In the genomic region with DNA sequence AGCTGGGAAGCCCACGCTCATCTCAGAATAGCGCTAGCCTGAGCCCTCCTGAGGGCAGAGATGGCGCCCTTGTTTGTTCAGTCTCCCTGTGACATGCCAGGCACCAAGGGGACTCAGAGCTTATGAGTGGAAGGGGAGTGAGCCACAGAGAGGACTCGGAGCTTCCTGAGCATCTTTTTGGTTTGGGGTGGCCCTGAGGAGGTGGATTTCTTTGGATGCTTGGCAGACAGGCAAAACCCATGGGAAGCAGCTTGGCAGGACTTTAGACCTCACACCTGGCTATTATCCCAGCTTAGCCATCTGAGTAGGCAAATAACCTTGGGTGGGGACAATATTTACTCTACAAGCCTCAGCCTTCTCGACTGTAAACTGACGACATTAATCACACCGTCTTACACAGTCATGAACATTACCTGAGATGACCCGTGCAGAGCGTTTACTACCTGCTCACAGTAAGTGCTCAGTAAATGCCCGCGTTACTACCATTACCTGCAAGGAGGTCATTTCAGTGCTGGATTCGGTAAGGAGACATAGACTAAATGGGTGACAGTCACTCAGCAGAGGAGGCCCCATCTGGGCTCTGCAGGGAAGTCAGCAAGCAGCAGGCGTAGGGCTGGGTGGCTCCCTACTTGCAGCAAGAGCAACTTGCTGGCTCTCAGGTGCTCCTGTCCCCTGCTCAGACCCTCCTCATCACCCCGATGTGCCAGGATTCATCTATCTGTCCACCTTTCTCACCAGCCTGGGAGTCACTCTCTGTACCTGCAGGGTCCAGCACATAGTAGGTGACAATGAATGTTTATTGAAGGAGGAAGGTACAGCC, we compare ENCODE assay signal across 19 cellular contexts. TPM values are rescaled to one million over a fixed set of nuclear protein-coding genes. Genes with fewer than 3 reads are reported as not detected.
DNase-seq lines count a peak whose midpoint lies in the region; ATAC-seq, FAIRE-seq and TF ChIP-seq lines count a peak whose summit lies in the region.
"Had no signal": no experiment of that assay in that cellular context is flagged by ENCODE, and none has a peak within 500 bp of the region (broad histone marks: within the 10 kb centered on the region; RNA-seq: fewer than 3 reads in every experiment).

No MANE protein-coding gene starts in this region.

- no peaks in the 10 kb centered on the region for H3K36me3 Mint-ChIP-seq in endodermal cell (ENCODE audit: low read depth)
- H3K36me3 Mint-ChIP-seq: naive B cell; stimulated activated naive B cell treated with anti-CD40 and anti-IgM and Interleukin-4, amounts not matched to agents 10 μg/mL and 1 μg/mL and 100 μg/mL, for 72 hours had no signal

- no peaks in the 10 kb centered on the region for H3K79me2 ChIP-seq in smooth muscle cell (ENCODE audit: low read depth)

- no peak for TF ChIP-seq EP300 in stomach (IDR thresholded peaks at IDR 0.05)

- DNase-seq in NCI-H1417 (lab: John Stamatoyannopoulos, UW) (peak in 2 of 3 experiments; percentile 31 to 77), NCI-H1417 treated with DMSO at 0.1 percent for 48 hours (lab: John Stamatoyannopoulos, UW) (no peak), NCI-H526 (lab: John Stamatoyannopoulos, UW) (peak; percentile 94 to 95), endodermal cell (peak; percentile 36), stomach (peak; percentile 59), GM19239 (ENCODE audit: insufficient read length, low spot score) (no peak), smooth muscle cell (lab: John Stamatoyannopoulos, UW; ENCODE audit: unreplicated experiment) (no peak)
- DNase-seq: activated T-cell treated with anti-CD3 and anti-CD28 coated beads, Interleukin-2, amount 50 U/mL, for 48 hours; CD4-positive, alpha-beta T cell; GF-D8; naive B cell; NCI-H2081 treated with DMSO at 0.1 percent for 48 hours; RPMI8226; stimulated activated CD4-positive, alpha-beta T cell treated with anti-CD3 and anti-CD28 coated beads, Interleukin-4, amount 100 ng/mL, for 4 hours; stimulated activated naive B cell treated with anti-CD40 and anti-IgM and Interleukin-4, amounts not matched to agents 10 μg/mL and 1 μg/mL and 100 μg/mL, for 72 hours had no signal

- H3K27me3 ChIP-seq in endodermal cell (ENCODE audit: control insufficient read depth, insufficient read depth, low read length, poor library complexity, severe bottlenecking), result peaks cover 53% of the 10 kb centered on the region
- H3K27me3 ChIP-seq in stomach, result peaks cover 0 to 67% (median 0%) of the 10 kb centered on the region in 3 donors
- H3K27me3 ChIP-seq in smooth muscle cell (ENCODE audit: low read depth), result peaks cover 72% of the 10 kb centered on the region

- no peak for TF ChIP-seq CTCF in endodermal cell (conservative IDR thresholded peaks at IDR 0.05)
- no peak for TF ChIP-seq CTCF in stomach (IDR thresholded peaks at IDR 0.05)
- no peak for TF ChIP-seq CTCF in smooth muscle cell (IDR thresholded peaks at IDR 0.05; ENCODE audit: borderline replicate concordance, insufficient read depth, poor library complexity, severe bottlenecking)

- 90 to 93% methylated on average over 13 to 14 of the region's 14 CpGs for WGBS in endodermal cell (ENCODE audit: insufficient coverage in 1 of 2, insufficient read length in 1 of 2), 2 experiments
- 36 to 69% (median 46%) methylated on average over 14 of the region's 14 CpGs for WGBS in stomach, 5 donors
- WGBS in smooth muscle cell (ENCODE audit: low lambda C conversion rate), result 92% methylated on average over 14 of the region's 14 CpGs

- no peak overlapping the region for H3K4me2 ChIP-seq in smooth muscle cell
- H3K4me2 ChIP-seq: KMS-11 had no signal

- intact Hi-C loops in stomach (cut with DNase I; ENCODE audit: low total_unique reads), result no loop called here

- H3K4me3 ChIP-seq in endodermal cell (ENCODE audit: low read length) (no peak overlapping the region), stomach (no peak overlapping the region), smooth muscle cell (no peak overlapping the region)
- H3K4me3 ChIP-seq: heart left ventricle had no signal

- H3K36me3 ChIP-seq in endodermal cell (ENCODE audit: control insufficient read depth, insufficient read depth, low read length) (no peaks in the 10 kb centered on the region), stomach (no peaks in the 10 kb centered on the region), smooth muscle cell (ENCODE audit: low read depth) (no peaks in the 10 kb centered on the region)
- H3K36me3 ChIP-seq: heart left ventricle had no signal

- ATAC-seq in HG02840 (IDR thresholded peaks at IDR 0.05; ENCODE audit: low FRiP score, unreplicated experiment), result no peak
- ATAC-seq: stimulated activated naive B cell treated with anti-CD40 and anti-IgM and Interleukin-4, amounts not matched to agents 10 μg/mL and 1 μg/mL and 100 μg/mL, for 72 hours had no signal

- no peaks in the 10 kb centered on the region for H3F3A ChIP-seq in smooth muscle cell (ENCODE audit: low read depth)

- H3K27ac ChIP-seq in endodermal cell (ENCODE audit: low read depth, low read length) (no peak overlapping the region), stomach (no peak overlapping the region), smooth muscle cell (ENCODE audit: low read depth) (no peak overlapping the region)
- H3K27ac ChIP-seq: heart left ventricle, KMS-11 had no signal

- H3K4me1 ChIP-seq in endodermal cell (ENCODE audit: control insufficient read depth, insufficient read depth, low read length) (peaks cover 5% of the 10 kb centered on the region), stomach (peaks cover 0 to 25% (median 7%) of the 10 kb centered on the region in 4 donors), smooth muscle cell (ENCODE audit: low read depth) (no peaks in the 10 kb centered on the region)

- H3K9me3 ChIP-seq in endodermal cell (ENCODE audit: control insufficient read depth, low read length) (no peaks in the 10 kb centered on the region), stomach (no peaks in the 10 kb centered on the region), smooth muscle cell (replicated peaks; ENCODE audit: low read depth) (no peaks in the 10 kb centered on the region)
- H3K9me3 ChIP-seq: heart left ventricle had no signal

- H2AFZ ChIP-seq in smooth muscle cell (ENCODE audit: low read depth), result no peak overlapping the region

- H3K27ac Mint-ChIP-seq in endodermal cell, result no peak overlapping the region
- H3K27ac Mint-ChIP-seq: CD4-positive, alpha-beta T cell; stimulated activated naive B cell treated with anti-CD40 and anti-IgM and Interleukin-4, amounts not matched to agents 10 μg/mL and 1 μg/mL and 100 μg/mL, for 72 hours; T-helper 1 cell treated with Interleukin-12 subunit alpha and Interleukin-12 subunit beta and Interleukin-4 antibody, amounts not matched to agents 30 μg/mL and 1 μg/mL, for 36 hours had no signal

- H3K9ac ChIP-seq in endodermal cell (ENCODE audit: extremely low read depth, low read length, poor library complexity, severe bottlenecking) (no peak overlapping the region), smooth muscle cell (ENCODE audit: low read depth) (no peak overlapping the region)
- H3K9ac ChIP-seq: KMS-11 had no signal

- H3K4me3 Mint-ChIP-seq in endodermal cell, result no peak overlapping the region
- H3K4me3 Mint-ChIP-seq: CD4-positive, alpha-beta T cell; naive B cell; stimulated activated naive B cell treated with anti-CD40 and anti-IgM and Interleukin-4, amounts not matched to agents 10 μg/mL and 1 μg/mL and 100 μg/mL, for 72 hours; T-helper 1 cell treated with Interleukin-12 subunit alpha and Interleukin-12 subunit beta and Interleukin-4 antibody, amounts not matched to agents 30 μg/mL and 1 μg/mL, for 36 hours had no signal

- no peak for TF ChIP-seq POLR2A in stomach (IDR thresholded peaks at IDR 0.05)

- H3K27me3 Mint-ChIP-seq in endodermal cell (ENCODE audit: insufficient read depth), result peaks cover 42% of the 10 kb centered on the region

- H3K9me3 Mint-ChIP-seq in endodermal cell, result no peaks in the 10 kb centered on the region
- H3K9me3 Mint-ChIP-seq: CD4-positive, alpha-beta T cell; T-helper 1 cell treated with Interleukin-12 subunit alpha and Interleukin-12 subunit beta and Interleukin-4 antibody, amounts not matched to agents 30 μg/mL and 1 μg/mL, for 36 hours had no signal

- no peaks in the 10 kb centered on the region for H4K20me1 ChIP-seq in smooth muscle cell (ENCODE audit: low read depth)

- no peak for FAIRE-seq in GM19239 (lab: Jason Lieb, UNC)

- H3K4me1 Mint-ChIP-seq in endodermal cell, result peaks cover 50% of the 10 kb centered on the region
- H3K4me1 Mint-ChIP-seq: naive B cell; stimulated activated naive B cell treated with anti-CD40 and anti-IgM and Interleukin-4, amounts not matched to agents 10 μg/mL and 1 μg/mL and 100 μg/mL, for 72 hours had no signal

RNA-seq across cellular contexts. Expression of a gene that starts 54.9 kb away (rescaled TPM):
- total RNA-seq in endodermal cell (1 to 10 TPM; 4.4 to 7.2 TPM), stomach (1 to 10 TPM in 4 of 5 donors, under 1 TPM in 1; 0.29 to 8.9 (median 4.9) TPM), smooth muscle cell (0.18 TPM in 1 of 2 replicates, not detected in the other)
- 1.1 TPM for polyA plus RNA-seq in endodermal cell (2013, experiment 1 of 2)
- 1.3 TPM for polyA plus RNA-seq in endodermal cell (2013, experiment 2 of 2)
- polyA plus RNA-seq in stomach (1 to 10 TPM in 1 of 3 donors, under 1 TPM in 2; 0.92 to 1.9 (median 0.93) TPM), smooth muscle cell (0.27 and 0.41 TPM in 2 replicates)
- total RNA-seq: CD4-positive, alpha-beta T cell had no signal
- polyA plus RNA-seq: heart left ventricle had no signal

Comparison
In these comparisons a context has a peak if more than half of its experiments do, and no peak if none do; other contexts are left out.
1. DNase-seq: peak in NCI-H1417 (2 of 3), NCI-H526 (2 of 2), endodermal cell (single experiment) and stomach (single experiment); none in NCI-H1417 treated with DMSO at 0.1 percent for 48 hours (single experiment), GM19239 (single experiment) and smooth muscle cell (single experiment).